In the genomic region with DNA sequence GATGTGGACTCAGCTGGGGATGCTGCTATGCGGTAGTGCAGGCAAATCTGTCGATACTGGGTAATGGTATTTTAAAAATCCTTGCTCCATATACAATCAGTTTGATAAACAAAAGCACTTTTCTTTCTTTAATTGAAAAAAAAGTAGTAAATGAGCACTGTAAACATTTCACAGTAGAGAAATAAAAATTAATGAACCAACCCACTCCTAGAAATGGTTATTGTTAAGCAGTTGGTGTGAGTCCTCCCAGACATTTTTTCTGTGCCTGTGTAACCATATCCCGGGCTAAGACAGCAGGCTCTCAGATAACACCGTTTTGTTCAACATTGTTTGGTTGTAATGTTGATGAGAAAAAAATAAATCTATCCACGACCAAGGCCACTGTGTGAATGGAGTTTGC, we compare ENCODE assay signal across 1 cellular context.
TF ChIP-seq lines count a peak whose summit lies in the region.

No MANE protein-coding gene starts in this region.

TF ChIP-seq in IMR-90, 13 proteins besides CTCF, POLR2A, EP300 and RAD21 (continued from another document):
- TF ChIP-seq FOS (IDR thresholded peaks at IDR 0.05; ENCODE audit: low read depth, low read length): no peak
- TF ChIP-seq RFX5 (IDR thresholded peaks at IDR 0.05; ENCODE audit: low read depth, low read length): no peak
- TF ChIP-seq, protein P1, sequence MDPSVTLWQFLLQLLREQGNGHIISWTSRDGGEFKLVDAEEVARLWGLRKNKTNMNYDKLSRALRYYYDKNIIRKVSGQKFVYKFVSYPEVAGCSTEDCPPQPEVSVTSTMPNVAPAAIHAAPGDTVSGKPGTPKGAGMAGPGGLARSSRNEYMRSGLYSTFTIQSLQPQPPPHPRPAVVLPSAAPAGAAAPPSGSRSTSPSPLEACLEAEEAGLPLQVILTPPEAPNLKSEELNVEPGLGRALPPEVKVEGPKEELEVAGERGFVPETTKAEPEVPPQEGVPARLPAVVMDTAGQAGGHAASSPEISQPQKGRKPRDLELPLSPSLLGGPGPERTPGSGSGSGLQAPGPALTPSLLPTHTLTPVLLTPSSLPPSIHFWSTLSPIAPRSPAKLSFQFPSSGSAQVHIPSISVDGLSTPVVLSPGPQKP (IDR thresholded peaks at IDR 0.05; ENCODE audit: borderline replicate concordance, low read depth, low read length): no peak
TF ChIP-seq in IMR-90: peak in this region for 0.
